ENCODE assay signal across 7 cellular contexts in the genomic region with DNA sequence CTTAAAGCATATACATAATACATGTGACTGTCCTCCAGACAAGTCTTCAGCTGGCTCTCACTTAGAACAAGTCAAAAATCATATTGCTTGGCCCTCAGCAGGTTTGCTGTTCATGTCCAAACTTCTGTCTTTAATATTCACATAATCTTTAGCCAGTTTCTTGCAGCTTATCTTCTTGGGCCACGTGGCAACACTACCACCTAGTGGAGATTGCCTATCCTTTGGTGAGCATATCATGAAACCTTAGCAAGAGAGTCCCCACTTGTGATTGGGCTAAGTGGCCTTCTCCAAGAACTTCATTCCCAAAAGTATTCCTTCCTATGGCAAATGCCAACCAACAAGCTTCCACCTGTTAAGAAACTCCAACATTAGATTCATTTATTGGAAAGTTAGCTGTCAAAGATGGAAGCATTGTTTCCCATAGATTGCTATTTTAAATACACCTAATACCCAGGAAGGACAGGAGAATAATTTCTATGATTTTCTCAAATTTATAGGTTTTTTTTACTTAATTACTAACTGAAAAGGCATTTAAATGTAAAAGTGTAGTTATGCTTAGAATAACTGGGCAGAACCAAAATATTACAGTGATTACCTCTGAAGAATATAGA.
DNase-seq lines count a peak whose midpoint lies in the region; ATAC-seq and TF ChIP-seq lines count a peak whose summit lies in the region.

No MANE protein-coding gene starts in this region.

- H3F3A ChIP-seq in OCI-LY1 (ENCODE audit: insufficient read depth, low read length), result no peaks in the 10 kb centered on the region

- DNase-seq in G401 (ENCODE audit: low spot score), result peak; percentile 24
- DNase-seq in cerebellar cortex (ENCODE audit: low spot score), result peak; percentile 43
- DNase-seq in vagina (ENCODE audit: extremely low spot score in 2 of 2), result no peak

- WGBS in liver, result 11% methylated on average over 1 of the region's 1 CpG

- H3K4me1 ChIP-seq in OCI-LY1 (ENCODE audit: insufficient read depth, low read length, severe bottlenecking) (no peaks in the 10 kb centered on the region), liver (ENCODE audit: control insufficient read depth in 4 of 4, insufficient read depth in 4 of 4, low read length in 3 of 4) (no peaks in the 10 kb centered on the region), vagina (no peaks in the 10 kb centered on the region)

- no peak for TF ChIP-seq POLR2A in vagina (IDR thresholded peaks at IDR 0.05)

- in situ Hi-C loops in G401 (cut with HindIII; ENCODE audit: low sequenced_read_pairs), result no loop called here

- no peaks in the 10 kb centered on the region for H3K36me3 ChIP-seq in OCI-LY1 (ENCODE audit: insufficient read depth, low read length)
- H3K36me3 ChIP-seq in liver (ENCODE audit: control insufficient read depth in 4 of 4, insufficient read depth in 3 of 4, low read depth in 1 of 4, low read length in 3 of 4), result no peaks in the 10 kb centered on the region
- no peaks in the 10 kb centered on the region for H3K36me3 ChIP-seq in vagina

- peak; percentile 96 for ATAC-seq in GM19351 (IDR thresholded peaks at IDR 0.05; ENCODE audit: unreplicated experiment)
- ATAC-seq in HG03378 (IDR thresholded peaks at IDR 0.05; ENCODE audit: unreplicated experiment), result peak; percentile 94

- H3K9ac ChIP-seq in OCI-LY1 (ENCODE audit: low read length) (no peak overlapping the region), liver (ENCODE audit: low read depth in 1 of 2, low read length in 2 of 2) (no peak overlapping the region)

- H3K27me3 ChIP-seq in OCI-LY1 (ENCODE audit: insufficient read depth, low read length) (no peaks in the 10 kb centered on the region), liver (ENCODE audit: control insufficient read depth in 4 of 4, insufficient read depth in 4 of 4, low read length in 3 of 4) (no peaks in the 10 kb centered on the region), vagina (no peaks in the 10 kb centered on the region)

- no peaks in the 10 kb centered on the region for H3K79me2 ChIP-seq in OCI-LY1 (ENCODE audit: insufficient read depth, low read length)

- peak; percentile 86 to 89 for TF ChIP-seq RAD21 in liver (IDR thresholded peaks at IDR 0.05)

- H3K4me3 ChIP-seq in OCI-LY1 (ENCODE audit: low read depth, low read length, poor library complexity, severe bottlenecking), result no peak overlapping the region
- H3K4me3 ChIP-seq in liver (ENCODE audit: low read depth in 1 of 3, low read length in 3 of 3), result no peak overlapping the region
- H3K4me3 ChIP-seq in vagina, result no peak overlapping the region

- H3K9me2 ChIP-seq in OCI-LY1 (ENCODE audit: low read depth, low read length), result no peaks in the 10 kb centered on the region

- no peaks in the 10 kb centered on the region for H4K20me1 ChIP-seq in OCI-LY1 (ENCODE audit: insufficient read depth, low read length)

- no peak overlapping the region for H2AFZ ChIP-seq in OCI-LY1 (ENCODE audit: low read length)

- H3K9me3 ChIP-seq in OCI-LY1 (ENCODE audit: low read length) (no peaks in the 10 kb centered on the region), liver (ENCODE audit: control insufficient read depth in 4 of 4, low read length in 3 of 4) (no peaks in the 10 kb centered on the region), vagina (no peaks in the 10 kb centered on the region)

- intact Hi-C loops in vagina (cut with DNase I), result no loop called here

- TF ChIP-seq CTCF in OCI-LY1 (IDR thresholded peaks at IDR 0.05; ENCODE audit: low read length) (peak; percentile 82), liver (IDR thresholded peaks at IDR 0.05; ENCODE audit: low read depth, low read length, missing input control) (peak; percentile 56), vagina (IDR thresholded peaks at IDR 0.05) (peak in 2 of 3 experiments; percentile 28 to 51)

- no peak overlapping the region for H3K4me2 ChIP-seq in OCI-LY1 (ENCODE audit: low read length)

- H3K27ac ChIP-seq in OCI-LY1 (ENCODE audit: low read depth, low read length, poor library complexity, severe bottlenecking), result no peak overlapping the region
- H3K27ac ChIP-seq in liver (ENCODE audit: low read depth in 1 of 2, low read length in 2 of 2), result no peak overlapping the region
- no peak overlapping the region for H3K27ac ChIP-seq in vagina

TF ChIP-seq in liver, 16 proteins besides CTCF, POLR2A, EP300 and RAD21:
- TF ChIP-seq JUND (IDR thresholded peaks at IDR 0.05) (no peak), EGR1 (IDR thresholded peaks at IDR 0.05; ENCODE audit: low read depth in 2 of 2) (no peak), FOXA1 (IDR thresholded peaks at IDR 0.05) (no peak), YY1 (IDR thresholded peaks at IDR 0.05) (no peak), RXRA (IDR thresholded peaks at IDR 0.05) (no peak), HNF4G (IDR thresholded peaks at IDR 0.05) (no peak), TAF1 (conservative IDR thresholded peaks at IDR 0.05) (no peak), HNF4A (conservative IDR thresholded peaks at IDR 0.05) (no peak)
- TF ChIP-seq, protein P1, sequence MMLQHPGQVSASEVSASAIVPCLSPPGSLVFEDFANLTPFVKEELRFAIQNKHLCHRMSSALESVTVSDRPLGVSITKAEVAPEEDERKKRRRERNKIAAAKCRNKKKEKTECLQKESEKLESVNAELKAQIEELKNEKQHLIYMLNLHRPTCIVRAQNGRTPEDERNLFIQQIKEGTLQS (IDR thresholded peaks at IDR 0.05), result no peak
- TF ChIP-seq, protein P2, sequence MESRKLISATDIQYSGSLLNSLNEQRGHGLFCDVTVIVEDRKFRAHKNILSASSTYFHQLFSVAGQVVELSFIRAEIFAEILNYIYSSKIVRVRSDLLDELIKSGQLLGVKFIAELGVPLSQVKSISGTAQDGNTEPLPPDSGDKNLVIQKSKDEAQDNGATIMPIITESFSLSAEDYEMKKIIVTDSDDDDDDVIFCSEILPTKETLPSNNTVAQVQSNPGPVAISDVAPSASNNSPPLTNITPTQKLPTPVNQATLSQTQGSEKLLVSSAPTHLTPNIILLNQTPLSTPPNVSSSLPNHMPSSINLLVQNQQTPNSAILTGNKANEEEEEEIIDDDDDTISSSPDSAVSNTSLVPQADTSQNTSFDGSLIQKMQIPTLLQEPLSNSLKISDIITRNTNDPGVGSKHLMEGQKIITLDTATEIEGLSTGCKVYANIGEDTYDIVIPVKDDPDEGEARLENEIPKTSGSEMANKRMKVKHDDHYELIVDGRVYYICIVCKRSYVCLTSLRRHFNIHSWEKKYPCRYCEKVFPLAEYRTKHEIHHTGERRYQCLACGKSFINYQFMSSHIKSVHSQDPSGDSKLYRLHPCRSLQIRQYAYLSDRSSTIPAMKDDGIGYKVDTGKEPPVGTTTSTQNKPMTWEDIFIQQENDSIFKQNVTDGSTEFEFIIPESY (IDR thresholded peaks at IDR 0.05), result no peak

Comparison
In these comparisons a context has a peak if more than half of its experiments do, and no peak if none do; other contexts are left out.
1. DNase-seq: peak in G401 (single experiment) and cerebellar cortex (single experiment); none in vagina (0 of 2).
2. Peak in every context shown above with its lines, with median percentiles within 50 percentile points of each other: CTCF ChIP-seq.